1 cellular context compared by ENCODE assay signal in the genomic region with DNA sequence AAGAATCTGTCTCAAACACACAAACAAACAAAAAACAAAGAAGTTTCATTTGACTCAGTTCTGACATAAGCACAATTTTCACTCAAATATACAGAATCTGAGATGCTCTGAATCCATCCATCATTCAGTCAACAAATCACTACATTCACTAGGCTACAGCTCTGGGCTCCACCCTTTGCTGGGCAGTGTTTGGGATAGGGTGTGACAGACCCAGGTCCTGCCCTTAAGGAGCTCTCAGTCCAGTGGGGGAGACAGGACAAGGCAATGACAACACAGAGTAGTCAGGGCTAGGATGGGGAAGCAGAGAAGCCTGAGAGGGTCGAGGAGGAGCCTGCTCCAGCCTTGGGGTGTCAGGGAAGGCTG.
TF ChIP-seq lines count a peak whose summit lies in the region.

No MANE protein-coding gene starts in this region.

TF ChIP-seq in A549, 52 proteins besides CTCF, POLR2A, EP300 and RAD21:
- no peak for TF ChIP-seq HOXB13 (CRISPR knock-in tag; IDR thresholded peaks at IDR 0.05; ENCODE audit: low read depth)
- TF ChIP-seq, protein P1, sequence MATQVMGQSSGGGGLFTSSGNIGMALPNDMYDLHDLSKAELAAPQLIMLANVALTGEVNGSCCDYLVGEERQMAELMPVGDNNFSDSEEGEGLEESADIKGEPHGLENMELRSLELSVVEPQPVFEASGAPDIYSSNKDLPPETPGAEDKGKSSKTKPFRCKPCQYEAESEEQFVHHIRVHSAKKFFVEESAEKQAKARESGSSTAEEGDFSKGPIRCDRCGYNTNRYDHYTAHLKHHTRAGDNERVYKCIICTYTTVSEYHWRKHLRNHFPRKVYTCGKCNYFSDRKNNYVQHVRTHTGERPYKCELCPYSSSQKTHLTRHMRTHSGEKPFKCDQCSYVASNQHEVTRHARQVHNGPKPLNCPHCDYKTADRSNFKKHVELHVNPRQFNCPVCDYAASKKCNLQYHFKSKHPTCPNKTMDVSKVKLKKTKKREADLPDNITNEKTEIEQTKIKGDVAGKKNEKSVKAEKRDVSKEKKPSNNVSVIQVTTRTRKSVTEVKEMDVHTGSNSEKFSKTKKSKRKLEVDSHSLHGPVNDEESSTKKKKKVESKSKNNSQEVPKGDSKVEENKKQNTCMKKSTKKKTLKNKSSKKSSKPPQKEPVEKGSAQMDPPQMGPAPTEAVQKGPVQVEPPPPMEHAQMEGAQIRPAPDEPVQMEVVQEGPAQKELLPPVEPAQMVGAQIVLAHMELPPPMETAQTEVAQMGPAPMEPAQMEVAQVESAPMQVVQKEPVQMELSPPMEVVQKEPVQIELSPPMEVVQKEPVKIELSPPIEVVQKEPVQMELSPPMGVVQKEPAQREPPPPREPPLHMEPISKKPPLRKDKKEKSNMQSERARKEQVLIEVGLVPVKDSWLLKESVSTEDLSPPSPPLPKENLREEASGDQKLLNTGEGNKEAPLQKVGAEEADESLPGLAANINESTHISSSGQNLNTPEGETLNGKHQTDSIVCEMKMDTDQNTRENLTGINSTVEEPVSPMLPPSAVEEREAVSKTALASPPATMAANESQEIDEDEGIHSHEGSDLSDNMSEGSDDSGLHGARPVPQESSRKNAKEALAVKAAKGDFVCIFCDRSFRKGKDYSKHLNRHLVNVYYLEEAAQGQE (IDR thresholded peaks at IDR 0.05): no peak
- no peak for TF ChIP-seq HOXB5 (CRISPR knock-in tag; IDR thresholded peaks at IDR 0.05)
- TF ChIP-seq USF2 (IDR thresholded peaks at IDR 0.05): no peak
- no peak for TF ChIP-seq PHF8 (IDR thresholded peaks at IDR 0.05; ENCODE audit: borderline replicate concordance, low read depth)
- no peak for TF ChIP-seq ZSCAN20 (CRISPR knock-in tag; IDR thresholded peaks at IDR 0.05)
- TF ChIP-seq, protein P2, sequence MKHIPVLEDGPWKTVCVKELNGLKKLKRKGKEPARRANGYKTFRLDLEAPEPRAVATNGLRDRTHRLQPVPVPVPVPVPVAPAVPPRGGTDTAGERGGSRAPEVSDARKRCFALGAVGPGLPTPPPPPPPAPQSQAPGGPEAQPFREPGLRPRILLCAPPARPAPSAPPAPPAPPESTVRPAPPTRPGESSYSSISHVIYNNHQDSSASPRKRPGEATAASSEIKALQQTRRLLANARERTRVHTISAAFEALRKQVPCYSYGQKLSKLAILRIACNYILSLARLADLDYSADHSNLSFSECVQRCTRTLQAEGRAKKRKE (CRISPR knock-in tag; IDR thresholded peaks at IDR 0.05; ENCODE audit: low read depth): no peak
- TF ChIP-seq ESRRA (IDR thresholded peaks at IDR 0.05; ENCODE audit: borderline replicate concordance, low read length): no peak
- no peak for TF ChIP-seq FOXS1 (CRISPR knock-in tag; IDR thresholded peaks at IDR 0.05)
- TF ChIP-seq NFE2L2 (conservative IDR thresholded peaks at IDR 0.05; ENCODE audit: low read length): no peak
- no peak for TF ChIP-seq ZFP36 (IDR thresholded peaks at IDR 0.05; ENCODE audit: borderline replicate concordance, partially characterized antibody)
- no peak for TF ChIP-seq MYC (IDR thresholded peaks at IDR 0.05; ENCODE audit: borderline replicate concordance, low read length)
- TF ChIP-seq RCOR1 (IDR thresholded peaks at IDR 0.05; ENCODE audit: low read depth, low read length): no peak
- TF ChIP-seq HMGXB4 (CRISPR knock-in tag; IDR thresholded peaks at IDR 0.05; ENCODE audit: borderline replicate concordance): no peak
- TF ChIP-seq HEYL (CRISPR knock-in tag; IDR thresholded peaks at IDR 0.05): no peak
- no peak for TF ChIP-seq RFX5 (IDR thresholded peaks at IDR 0.05)
TF ChIP-seq in A549: peak in this region for 0.
